21 cellular contexts compared by ENCODE assay signal in genomic region chr12:105861232-105861631, GRCh38.
DNase-seq lines count a peak whose midpoint lies in the region; ATAC-seq and TF ChIP-seq lines count a peak whose summit lies in the region.
"Had no signal": no experiment of that assay in that cellular context is flagged by ENCODE, and none has a peak within 500 bp of the region (broad histone marks: within the 10 kb centered on the region; RNA-seq: fewer than 3 reads in every experiment).

No MANE protein-coding gene starts in this region.

- H3K9me3 ChIP-seq in neuronal stem cell (replicated peaks in 1 of 2; ENCODE audit: control insufficient read depth in 2 of 2, insufficient read depth in 1 of 2, low read depth in 1 of 2, low read length in 2 of 2), result peaks cover 0 to 6% of the 10 kb centered on the region in 2 donors
- H3K9me3 ChIP-seq: colonic mucosa, left lung, SK-N-SH, thyroid gland had no signal

- H3K4me1 ChIP-seq in GM23338 (ENCODE audit: insufficient read depth) (no peaks in the 10 kb centered on the region; the same call in 1 of the 2 replicates), neuronal stem cell (ENCODE audit: control insufficient read depth in 2 of 2, insufficient read depth in 1 of 2, low read depth in 1 of 2, low read length in 2 of 2) (peaks cover 2% of the 10 kb centered on the region in 2 donors)
- H3K4me1 ChIP-seq: breast epithelium, colonic mucosa, left lung had no signal

- no peak overlapping the region for H3K27ac ChIP-seq in GM23338 (ENCODE audit: low read depth)
- no peak overlapping the region for H3K27ac ChIP-seq in neuronal stem cell (replicated peaks; ENCODE audit: low read length)
- H3K27ac ChIP-seq: breast epithelium, colonic mucosa, left lung, thyroid gland had no signal

- no peak overlapping the region for H2AK5ac ChIP-seq in neuronal stem cell (ENCODE audit: low read depth, low read length)

- H2BK120ac ChIP-seq in neuronal stem cell (ENCODE audit: low read depth, low read length), result no peak overlapping the region

- no peaks in the 10 kb centered on the region for H3K36me3 Mint-ChIP-seq in GM23338 (ENCODE audit: low read depth)
- H3K36me3 Mint-ChIP-seq: mesothelial cell of epicardium had no signal

- H3K4ac ChIP-seq in neuronal stem cell (ENCODE audit: low read length), result no peak overlapping the region

- WGBS in neuronal stem cell (ENCODE audit: extremely low coverage in 2 of 2, insufficient read length in 2 of 2, insufficient replicate concordance in 1 of 2), 2 donors, result no CpG with 5 or more reads among the region's 2 CpGs

- peak; percentile 32; the same call in 2 of the 3 replicates for ATAC-seq in GM23338
- ATAC-seq in GM19351 (IDR thresholded peaks at IDR 0.05; ENCODE audit: unreplicated experiment), result no peak
- ATAC-seq: activated CD8-positive, alpha-beta T cell treated with anti-CD3 and anti-CD28 coated beads for 36 hours; left lung had no signal

- H3K9me2 ChIP-seq in GM23338 (ENCODE audit: insufficient read depth), result peaks cover 25% of the 10 kb centered on the region
- H3K9me2 ChIP-seq: SK-N-SH had no signal

- no peaks in the 10 kb centered on the region for H3K79me2 ChIP-seq in GM23338 (replicated peaks; ENCODE audit: insufficient read depth)

- H2BK5ac ChIP-seq in neuronal stem cell (ENCODE audit: low read length), result no peak overlapping the region

- H3K4me3 ChIP-seq in GM23338, result no peak overlapping the region
- no peak overlapping the region for H3K4me3 ChIP-seq in neuronal stem cell (ENCODE audit: low read length in 2 of 2)
- H3K4me3 ChIP-seq: breast epithelium, colonic mucosa, left lung, thyroid gland had no signal

- H3K79me1 ChIP-seq in neuronal stem cell (ENCODE audit: low read depth, low read length), result no peaks in the 10 kb centered on the region

- peaks cover 11% of the 10 kb centered on the region for H3K4me1 Mint-ChIP-seq in GM23338
- H3K4me1 Mint-ChIP-seq: nephron had no signal

- H3K9ac ChIP-seq in neuronal stem cell (ENCODE audit: low read depth, low read length, poor library complexity), result no peak overlapping the region
- H3K9ac ChIP-seq: SK-N-SH had no signal

- no peak for TF ChIP-seq CTCF in GM23338 (conservative IDR thresholded peaks at IDR 0.05; ENCODE audit: low read depth in 2 of 2)

- H2AFZ ChIP-seq in GM23338 (peak overlapping the region; percentile 72; the same call in 1 of the 2 replicates), neuronal stem cell (ENCODE audit: low read length) (no peak overlapping the region)

- no peaks in the 10 kb centered on the region for H4K20me1 ChIP-seq in GM23338 (replicated peaks; ENCODE audit: insufficient read depth)

- H3K27me3 Mint-ChIP-seq in GM23338 (ENCODE audit: insufficient read depth, low read depth, poor library complexity), result peaks cover 2% of the 10 kb centered on the region

- H3K4me3 Mint-ChIP-seq in GM23338, result no peak overlapping the region
- H3K4me3 Mint-ChIP-seq: activated CD8-positive, alpha-beta T cell treated with anti-CD3 and anti-CD28 coated beads for 36 hours; H9; mesothelial cell of epicardium; nephron had no signal

- no peaks in the 10 kb centered on the region for H3K36me3 ChIP-seq in GM23338 (ENCODE audit: insufficient read depth)
- H3K36me3 ChIP-seq in neuronal stem cell (replicated peaks in 1 of 2; ENCODE audit: control insufficient read depth in 2 of 2, insufficient read depth in 2 of 2, low read length in 2 of 2), result no peaks in the 10 kb centered on the region
- H3K36me3 ChIP-seq: breast epithelium, colonic mucosa, left lung, thyroid gland had no signal

- no peak overlapping the region for H3K18ac ChIP-seq in neuronal stem cell (ENCODE audit: low read length)

- H4K8ac ChIP-seq in neuronal stem cell (ENCODE audit: low read depth, low read length), result no peak overlapping the region

- no peak overlapping the region for H3K23ac ChIP-seq in neuronal stem cell (ENCODE audit: low read depth, low read length, poor library complexity)

- H4K91ac ChIP-seq in neuronal stem cell (ENCODE audit: low read depth, low read length, poor library complexity), result no peak overlapping the region

- no peaks in the 10 kb centered on the region; the same call in 2 of the 3 replicates for H3K9me3 Mint-ChIP-seq in GM23338
- H3K9me3 Mint-ChIP-seq: H9, nephron had no signal

- DNase-seq in GM23338 (ENCODE audit: low spot score) (no peak), NCI-H2081 treated with DMSO at 0.1 percent for 48 hours (lab: John Stamatoyannopoulos, UW) (peak; percentile 51), NCI-H748 (lab: John Stamatoyannopoulos, UW; ENCODE audit: unreplicated experiment) (peak; percentile 87), neuronal stem cell (ENCODE audit: low spot score) (no peak), DMS114 treated with DMSO at 0.1 percent for 48 hours (lab: John Stamatoyannopoulos, UW; ENCODE audit: unreplicated experiment) (no peak), DMS 273 treated with DMSO at 0.1 percent for 48 hours (lab: John Stamatoyannopoulos, UW) (no peak)
- no peak for DNase-seq in activated CD4-positive, alpha-beta T cell treated with anti-CD3 and anti-CD28 coated beads, Interleukin-2, amount 50 U/mL, for 1 hour
- DNase-seq: activated CD4-positive, CD25-positive, alpha-beta regulatory T cell; activated CD8-positive, alpha-beta T cell treated with anti-CD3 and anti-CD28 coated beads for 36 hours; activated gamma-delta T cell treated with Interleukin-2 at 50 U/mL for 16 hours; colonic mucosa; H9; left lung; SK-N-SH; small intestine; stimulated activated naive CD4-positive, alpha-beta T cell treated with Interleukin-2 at 50 U/mL for 16 hours had no signal

- H3F3A ChIP-seq in GM23338 (replicated peaks; ENCODE audit: low read depth), result no peaks in the 10 kb centered on the region

- no peak overlapping the region for H3K27ac Mint-ChIP-seq in GM23338
- H3K27ac Mint-ChIP-seq: activated CD8-positive, alpha-beta T cell treated with anti-CD3 and anti-CD28 coated beads for 36 hours; nephron had no signal

- peak overlapping the region; percentile 28 for H2BK15ac ChIP-seq in neuronal stem cell (ENCODE audit: low read length)

- no peak overlapping the region for H2BK12ac ChIP-seq in neuronal stem cell (ENCODE audit: low read length)

- no peak overlapping the region for H3K14ac ChIP-seq in neuronal stem cell (ENCODE audit: low read length)

- H3K27me3 ChIP-seq in GM23338 (ENCODE audit: insufficient read depth) (no peaks in the 10 kb centered on the region), neuronal stem cell (ENCODE audit: control insufficient read depth in 3 of 3, insufficient read depth in 3 of 3, low read depth in 1 of 3, low read length in 3 of 3) (no peaks in the 10 kb centered on the region)
- H3K27me3 ChIP-seq: breast epithelium, colonic mucosa, left lung, thyroid gland had no signal

- H3K4me2 ChIP-seq in GM23338 (no peak overlapping the region), neuronal stem cell (ENCODE audit: insufficient read depth, low read length, poor library complexity, severe bottlenecking) (no peak overlapping the region)
- H3K4me2 ChIP-seq: SK-N-SH had no signal

TF ChIP-seq in GM23338, 12 proteins besides CTCF, POLR2A, EP300 and RAD21 (continues in another document):
- TF ChIP-seq STAT1 (IDR thresholded peaks at IDR 0.05; ENCODE audit: unreplicated experiment) (no peak), ZNF331 (CRISPR knock-in tag; IDR thresholded peaks at IDR 0.05; ENCODE audit: low read depth) (no peak), POLR2AphosphoS5 (IDR thresholded peaks at IDR 0.05; ENCODE audit: low read depth) (no peak), ZNF114 (CRISPR knock-in tag; IDR thresholded peaks at IDR 0.05) (no peak), EZH2phosphoT487 (IDR thresholded peaks at IDR 0.05; ENCODE audit: unreplicated experiment) (no peak), JUNB (IDR thresholded peaks at IDR 0.05; ENCODE audit: unreplicated experiment) (no peak), EZH2 (IDR thresholded peaks at IDR 0.05; ENCODE audit: low read depth, unreplicated experiment) (no peak), NANOG (IDR thresholded peaks at IDR 0.05; ENCODE audit: borderline replicate concordance) (no peak)
- TF ChIP-seq, protein P1, sequence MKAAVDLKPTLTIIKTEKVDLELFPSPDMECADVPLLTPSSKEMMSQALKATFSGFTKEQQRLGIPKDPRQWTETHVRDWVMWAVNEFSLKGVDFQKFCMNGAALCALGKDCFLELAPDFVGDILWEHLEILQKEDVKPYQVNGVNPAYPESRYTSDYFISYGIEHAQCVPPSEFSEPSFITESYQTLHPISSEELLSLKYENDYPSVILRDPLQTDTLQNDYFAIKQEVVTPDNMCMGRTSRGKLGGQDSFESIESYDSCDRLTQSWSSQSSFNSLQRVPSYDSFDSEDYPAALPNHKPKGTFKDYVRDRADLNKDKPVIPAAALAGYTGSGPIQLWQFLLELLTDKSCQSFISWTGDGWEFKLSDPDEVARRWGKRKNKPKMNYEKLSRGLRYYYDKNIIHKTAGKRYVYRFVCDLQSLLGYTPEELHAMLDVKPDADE (IDR thresholded peaks at IDR 0.05), result no peak

Comparison
In these comparisons a context has a peak if more than half of its experiments do, and no peak if none do; other contexts are left out.
1. DNase-seq: peak in NCI-H2081 treated with DMSO at 0.1 percent for 48 hours (single experiment) and NCI-H748 (single experiment); none in GM23338 (single experiment), neuronal stem cell (single experiment), DMS114 treated with DMSO at 0.1 percent for 48 hours (single experiment), DMS 273 treated with DMSO at 0.1 percent for 48 hours (single experiment) and activated CD4-positive, alpha-beta T cell treated with anti-CD3 and anti-CD28 coated beads, Interleukin-2, amount 50 U/mL, for 1 hour (single experiment).